In genomic region chr9:121968056-121968455, GRCh38 we compare ENCODE assay signal across 27 cellular contexts.
"Had no signal": no experiment of that assay in that cellular context is flagged by ENCODE, and none has a peak within 500 bp of the region (broad histone marks: within the 10 kb centered on the region; RNA-seq: fewer than 3 reads in every experiment).

No MANE protein-coding gene starts in this region.

- H3K9me3 ChIP-seq: stomach, suprapubic skin, testis, thoracic aorta, thyroid gland, tibial artery, tibial nerve, transverse colon, upper lobe of left lung, upper lobe of right lung, uterus, vagina had no signal

- H3K36me3 ChIP-seq: suprapubic skin, thoracic aorta, thyroid gland, transverse colon, upper lobe of left lung, upper lobe of right lung, uterus, vagina had no signal

- H3K4me1 ChIP-seq: testis, tibial artery, tibial nerve, upper lobe of left lung, upper lobe of right lung, uterus, vagina had no signal

- DNase-seq: stimulated activated CD4-positive, alpha-beta T cell treated with anti-CD3 and anti-CD28 coated beads, Interleukin-2, amount 100 ng/mL, for 48 hours; stimulated activated CD4-positive, alpha-beta T cell treated with anti-CD3 and anti-CD28 coated beads, Interleukin-4, amount 100 ng/mL, for 1 hour; stimulated activated CD4-positive, alpha-beta T cell treated with anti-CD3 and anti-CD28 coated beads, Interleukin-4, amount 100 ng/mL, for 24 hours; stimulated activated CD4-positive, alpha-beta T cell treated with anti-CD3 and anti-CD28 coated beads, Interleukin-4, amount 100 ng/mL, for 4 hours; stimulated activated CD8-positive, alpha-beta memory T cell treated with anti-CD3 and anti-CD28 coated beads, Interleukin-4, amount 100 ng/mL, for 48 hours; stimulated activated naive B cell treated with anti-CD40 and anti-IgM and Interleukin-4, amounts not matched to agents 10 μg/mL and 1 μg/mL and 100 μg/mL, for 72 hours; stimulated activated naive CD4-positive, alpha-beta T cell; stimulated activated naive CD4-positive, alpha-beta T cell treated with Interleukin-2 at 50 U/mL for 16 hours; stimulated activated naive CD8-positive, alpha-beta T cell treated with anti-CD3 and anti-CD28 coated beads, Interleukin-15, amount 100 ng/mL, for 72 hours; stimulated activated naive CD8-positive, alpha-beta T cell treated with anti-CD3 and anti-CD28 coated beads, Interleukin-15, Interleukin-2, amounts not matched to agents 100 U/mL and 50 U/mL, for 24 hours; stomach; substantia nigra; testis; thyroid gland; tibial artery; transverse colon; trophoblast cell; upper lobe of left lung; upper lobe of right lung; uterus had no signal

- H3K4me3 ChIP-seq: stomach, suprapubic skin, testis, thoracic aorta, thyroid gland, tibial artery, tibial nerve, transverse colon, upper lobe of left lung, upper lobe of right lung, uterus, vagina had no signal

- H3K27ac ChIP-seq: stomach, suprapubic skin, testis, thoracic aorta, thyroid gland, tibial artery, tibial nerve, transverse colon, upper lobe of left lung, upper lobe of right lung, uterus, vagina had no signal

- ATAC-seq: stimulated activated effector memory CD8-positive, alpha-beta T cell treated with anti-CD3 and anti-CD28 coated beads, Interleukin-12 subunit alpha, Interleukin-12 subunit beta, amount 100 ng/mL, for 72 hours; stimulated activated memory B cell treated with anti-CD40 and anti-IgM and Interleukin-4, amounts not matched to agents 10 μg/mL and 1 μg/mL and 100 μg/mL, for 72 hours; stimulated activated naive B cell treated with anti-CD40 and anti-IgM and Interleukin-4, amounts not matched to agents 10 μg/mL and 1 μg/mL and 100 μg/mL, for 72 hours; stimulated activated naive CD8-positive, alpha-beta T cell treated with anti-CD3 and anti-CD28 coated beads, Interleukin-15, amount 100 ng/mL, for 72 hours; stimulated activated naive CD8-positive, alpha-beta T cell treated with anti-CD3 and anti-CD28 coated beads, Interleukin-15, Interleukin-2, amounts not matched to agents 100 U/mL and 50 U/mL, for 24 hours; upper lobe of right lung had no signal

- FAIRE-seq: urothelium cell line had no signal

- H3K27me3 ChIP-seq: stomach, suprapubic skin, testis, thyroid gland, tibial artery, tibial nerve, transverse colon, upper lobe of left lung, upper lobe of right lung, uterus, vagina had no signal
